In the genomic region with DNA sequence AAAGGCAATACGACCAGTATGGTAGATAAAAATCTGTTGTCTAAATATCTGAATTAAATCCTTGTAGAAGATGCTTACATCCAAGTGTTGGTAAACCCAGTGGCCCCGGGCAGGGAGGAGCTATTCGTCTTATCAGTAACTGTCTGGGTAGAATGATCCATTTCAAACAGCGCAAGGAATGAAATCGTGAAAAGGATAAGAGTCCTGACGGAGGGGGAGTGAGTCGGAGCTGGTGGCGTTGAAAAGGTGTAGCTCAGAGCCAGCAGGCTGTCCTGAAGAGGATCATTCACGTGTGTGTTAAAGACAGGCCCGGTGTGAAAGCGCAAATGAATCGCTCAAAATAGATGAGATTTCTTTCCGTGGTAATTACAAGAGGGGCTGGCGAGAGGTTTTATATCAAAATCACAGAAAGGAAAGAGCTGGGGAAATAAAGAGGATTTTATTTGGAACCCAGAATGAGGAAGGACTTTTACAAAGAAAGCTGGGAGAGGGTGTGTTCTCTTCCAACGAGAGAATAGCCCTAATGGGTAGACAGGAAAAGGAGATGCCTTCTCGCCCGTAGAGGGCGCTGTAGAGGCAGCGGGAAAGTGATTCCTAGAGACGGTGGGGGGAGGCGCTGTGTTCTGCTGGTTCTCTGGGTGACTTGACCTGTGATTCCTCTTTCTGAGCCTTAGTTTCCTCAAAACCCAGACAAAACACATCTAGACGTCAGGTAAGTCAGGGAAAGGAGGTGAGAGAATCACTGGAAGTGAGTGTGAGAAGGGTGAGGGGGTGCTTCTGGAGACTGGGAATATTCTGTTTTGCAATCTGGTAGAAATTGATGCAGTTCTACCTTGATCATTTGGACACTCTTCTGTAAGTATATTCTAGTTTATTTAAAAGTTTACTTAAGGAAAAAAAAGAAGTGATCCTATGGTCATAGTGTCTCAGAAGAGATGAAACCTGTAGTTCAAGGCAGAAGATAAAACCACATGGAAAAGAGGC, we compare ENCODE assay signal across 11 cellular contexts. TPM values are rescaled to one million over a fixed set of nuclear protein-coding genes. Genes with fewer than 3 reads are reported as not detected.
DNase-seq lines count a peak whose midpoint lies in the region; ATAC-seq, FAIRE-seq and TF ChIP-seq lines count a peak whose summit lies in the region.
"Had no signal": no experiment of that assay in that cellular context is flagged by ENCODE, and none has a peak within 500 bp of the region (broad histone marks: within the 10 kb centered on the region; RNA-seq: fewer than 3 reads in every experiment).

No MANE protein-coding gene starts in this region.

- H3K23me2 ChIP-seq in H1 (ENCODE audit: low read depth, low read length) = no peaks in the 10 kb centered on the region

- no peak overlapping the region for H4K5ac ChIP-seq in H1 (ENCODE audit: insufficient read length, low read depth, low read length)

- CTCF ChIA-PET in H1 (lab: Charles Lee; ENCODE audit: partially characterized antibody) = interaction anchor here (0.6 to 4.1 kb wide), 47 partner anchors 9 to 393 kb away, joined by 3 to 17 read pairs (median 4); partner anchors contain the start of gene SRRM4

- H3K27ac Mint-ChIP-seq in activated T-cell treated with anti-CD3 and anti-CD28 coated beads, Interleukin-2, amount 50 U/mL, for 24 hours = no peak overlapping the region
- H3K27ac Mint-ChIP-seq: activated naive CD4-positive, alpha-beta T cell treated with anti-CD3 and anti-CD28 coated beads, Interleukin-2, amount 50 U/mL, for 24 hours had no signal

- TF ChIP-seq EP300 in H1 (IDR thresholded peaks at IDR 0.05; ENCODE audit: borderline replicate concordance in 1 of 2, low read depth in 2 of 2, low read length in 2 of 2) = no peak

- H3K4me3 Mint-ChIP-seq in activated T-cell treated with anti-CD3 and anti-CD28 coated beads, Interleukin-2, amount 50 U/mL, for 24 hours = no peak overlapping the region
- H3K4me3 Mint-ChIP-seq: activated naive CD4-positive, alpha-beta T cell treated with anti-CD3 and anti-CD28 coated beads, Interleukin-2, amount 50 U/mL, for 24 hours had no signal

- H3K9ac ChIP-seq in H1 (replicated peaks in 1 of 4; ENCODE audit: extremely low read depth in 1 of 4, low read depth in 3 of 4, low read length in 3 of 4) = no peak overlapping the region

- 0 out of 4 replicates have a peak, but pooled peaks cover 0 to 4% of the 10 kb centered on the region in 2 experiments for H3K9me3 ChIP-seq in H1 (ENCODE audit: insufficient read depth in 2 of 2, low read depth in 1 of 2, low read length in 1 of 2)
- H3K9me3 ChIP-seq in small intestine (ENCODE audit: control insufficient read depth, low read depth) = no peaks in the 10 kb centered on the region

- H3K23ac ChIP-seq in H1 (ENCODE audit: insufficient read length) = no peak overlapping the region

- H3K56ac ChIP-seq in H1 (replicated peaks; ENCODE audit: insufficient read length, low read depth, low read length) = no peak overlapping the region

- H3K36me3 ChIP-seq in H1 (ENCODE audit: control insufficient read depth in 2 of 4, insufficient read depth in 4 of 4, low read length in 3 of 4) (no peaks in the 10 kb centered on the region), small intestine (ENCODE audit: control insufficient read depth in 2 of 2, insufficient read depth in 2 of 2, low read length in 2 of 2) (no peaks in the 10 kb centered on the region)

- H4K8ac ChIP-seq in H1 (ENCODE audit: extremely low read depth, insufficient read depth, low read length) = no peak overlapping the region

- DNase-seq in activated T-cell treated with anti-CD3 and anti-CD28 coated beads, Interleukin-2, amount 50 U/mL, for 48 hours = peak; percentile 19 to 29
- no peak for DNase-seq in activated T-cell treated with anti-CD3 and anti-CD28 coated beads, Interleukin-2, amount 50 U/mL, for 24 hours
- DNase-seq in M059J (ENCODE audit: low read depth) (peak; percentile 9), H1 (ENCODE audit: low read depth in 1 of 2, low spot score in 2 of 2) (peak; percentile 54 to 94), small intestine (peak; percentile 3), T1000 (lab: John Stamatoyannopoulos, UW) (no peak), NCI-H187 treated with DMSO at 0.1 percent for 48 hours (lab: John Stamatoyannopoulos, UW) (no peak)

- no peaks in the 10 kb centered on the region for H3K79me2 ChIP-seq in H1 (ENCODE audit: control insufficient read depth in 1 of 2, insufficient read depth in 2 of 2, low read length in 2 of 2)

- peak; percentile 82 for TF ChIP-seq RAD21 in H1 (IDR thresholded peaks at IDR 0.05 in 1 of 2, conservative IDR thresholded peaks at IDR 0.05 in 1 of 2; ENCODE audit: low read depth in 2 of 2, low read length in 2 of 2)

- H3K4me3 ChIP-seq in H1 (ENCODE audit: extremely low read depth in 1 of 4, insufficient read depth in 2 of 4, low read depth in 3 of 4, low read length in 4 of 4) = peak overlapping the region in 1 of 4 experiments; percentile 31; a peak in 1 of 8 replicates
- H3K4me3 ChIP-seq in small intestine (ENCODE audit: low read depth in 1 of 2, low read length in 2 of 2) = no peak overlapping the region

- H3K79me1 ChIP-seq in H1 (ENCODE audit: low read depth, low read length) = no peaks in the 10 kb centered on the region

- H2BK15ac ChIP-seq in H1 (ENCODE audit: low read length) = no peak overlapping the region

- H3K14ac ChIP-seq in H1 (ENCODE audit: insufficient read length) = no peak overlapping the region

- H3K27ac ChIP-seq in H1 (ENCODE audit: low read depth, low read length) = no peak overlapping the region
- no peak overlapping the region for H3K27ac ChIP-seq in small intestine (ENCODE audit: low read depth in 1 of 2, low read length in 1 of 2)

- H3K18ac ChIP-seq in H1 (ENCODE audit: extremely low read depth, low read length) = no peak overlapping the region

- no peak overlapping the region for H3K4ac ChIP-seq in H1 (replicated peaks; ENCODE audit: insufficient read length, low read depth, low read length)

- peaks cover 6 to 26% (median 17%) of the 10 kb centered on the region in 4 experiments; a peak in 6 of 7 replicates for H3K4me1 ChIP-seq in H1 (replicated peaks in 1 of 4; ENCODE audit: control insufficient read depth in 3 of 4, insufficient read depth in 4 of 4, low read length in 3 of 4)
- H3K4me1 ChIP-seq in small intestine (ENCODE audit: control insufficient read depth in 2 of 2, insufficient read depth in 1 of 2, low read depth in 1 of 2, low read length in 1 of 2) = no peaks in the 10 kb centered on the region

- POLR2A ChIA-PET in H1 (lab: Charles Lee; ENCODE audit: partially characterized antibody) = interaction anchor here (0.6 to 1.6 kb wide), 5 partner anchors 12 to 413 kb away, joined by 3 to 6 read pairs (median 3); partner anchors contain the start of gene SRRM4

- 0 out of 2 replicates have a peak overlapping the region, but pooled peaks have one; percentile 10 for H2BK20ac ChIP-seq in H1 (ENCODE audit: low read length)

- peaks cover 11% of the 10 kb centered on the region for H3K27me3 Mint-ChIP-seq in activated T-cell treated with anti-CD3 and anti-CD28 coated beads, Interleukin-2, amount 50 U/mL, for 24 hours

- no peak for ATAC-seq in HG03439 (IDR thresholded peaks at IDR 0.05; ENCODE audit: unreplicated experiment)

- no peak overlapping the region for H2BK5ac ChIP-seq in H1 (ENCODE audit: low read depth, low read length)

- H3K9me3 Mint-ChIP-seq in activated T-cell treated with anti-CD3 and anti-CD28 coated beads, Interleukin-2, amount 50 U/mL, for 24 hours = peaks cover 6% of the 10 kb centered on the region

- peak; percentile 82 for FAIRE-seq in H1 (lab: Jason Lieb, UNC)
- no peak for FAIRE-seq in small intestine (lab: Jason Lieb, UNC)
- FAIRE-seq: islet of Langerhans had no signal

- no peak overlapping the region for H4K91ac ChIP-seq in H1 (replicated peaks; ENCODE audit: insufficient read length, low read length)

- H3K4me2 ChIP-seq in H1 (ENCODE audit: insufficient read depth in 1 of 2, low read depth in 2 of 2, low read length in 2 of 2) = peak overlapping the region; percentile 11 to 49; a peak in 3 of 4 replicates

- H3K27me3 ChIP-seq in H1 (replicated peaks in 1 of 4; ENCODE audit: control insufficient read depth in 3 of 4, extremely low read depth in 1 of 4, insufficient read depth in 3 of 4, low read length in 3 of 4) (no peaks in the 10 kb centered on the region), small intestine (ENCODE audit: control insufficient read depth in 2 of 2, insufficient read depth in 2 of 2, low read length in 2 of 2) (no peaks in the 10 kb centered on the region)

- H2BK120ac ChIP-seq in H1 (replicated peaks; ENCODE audit: low read depth, low read length) = no peak overlapping the region

- no peak for TF ChIP-seq POLR2A in H1 (IDR thresholded peaks at IDR 0.05; ENCODE audit: control extremely low read depth in 1 of 2, low read depth in 2 of 2, low read length in 2 of 2)

- peak overlapping the region; percentile 37 for H2AFZ ChIP-seq in H1 (ENCODE audit: low read length)

- TF ChIP-seq CTCF in H1 (IDR thresholded peaks at IDR 0.05; ENCODE audit: control extremely low read depth in 1 of 3, insufficient read depth in 1 of 3, low read depth in 1 of 3, low read length in 3 of 3) = peak; percentile 93 to 99 (median 98)

- no peaks in the 10 kb centered on the region for H3K36me3 Mint-ChIP-seq in activated T-cell treated with anti-CD3 and anti-CD28 coated beads, Interleukin-2, amount 50 U/mL, for 24 hours (ENCODE audit: low read depth)
- H3K36me3 Mint-ChIP-seq: activated naive CD4-positive, alpha-beta T cell treated with anti-CD3 and anti-CD28 coated beads, Interleukin-2, amount 50 U/mL, for 24 hours had no signal

- no peak overlapping the region for H2AK5ac ChIP-seq in H1 (ENCODE audit: low read depth, low read length)

- H3K4me1 Mint-ChIP-seq in activated T-cell treated with anti-CD3 and anti-CD28 coated beads, Interleukin-2, amount 50 U/mL, for 24 hours (ENCODE audit: low read depth) = no peaks in the 10 kb centered on the region
- H3K4me1 Mint-ChIP-seq: activated naive CD4-positive, alpha-beta T cell treated with anti-CD3 and anti-CD28 coated beads, Interleukin-2, amount 50 U/mL, for 24 hours had no signal

- WGBS in H1 (ENCODE audit: extremely low coverage in 1 of 2, insufficient coverage in 1 of 2, insufficient read length in 1 of 2, insufficient replicate concordance in 2 of 2, low coverage in 1 of 2, low lambda C conversion rate in 2 of 2, missing lambda C conversion rate in 1 of 2), 2 experiments = 28% methylated on average over 22 of the region's 22 CpGs; no CpG with 5 or more reads in 1 of the 2 experiments
- 15 to 18% (median 16%) methylated on average over 22 of the region's 22 CpGs for WGBS in small intestine, 3 donors

- H2BK12ac ChIP-seq in H1 (ENCODE audit: low read depth, low read length) = no peak overlapping the region

- H4K20me1 ChIP-seq in H1 (replicated peaks in 1 of 2; ENCODE audit: control insufficient read depth in 1 of 2, insufficient read depth in 2 of 2, low read length in 2 of 2) = no peaks in the 10 kb centered on the region

RNA-seq across cellular contexts. Expression of gene SRRM4, which starts 39.3 kb away (rescaled TPM):
- not detected in 2 replicates for total RNA-seq in M059J (2014; rRNA removed; shearing (Covaris generic))
- total RNA-seq in H1 (2021; fragmentation: NEBNext Ultra II Directional; extraction: Animal tissue kit (Norgen Biotek cat#: 25700)) = 1.1 TPM in 2 replicates
- 0.35 and 0.53 TPM in 2 replicates for polyA plus RNA-seq in H1 (2011; rRNA removed)
- polyA plus RNA-seq in H1 (2011; cell fraction: cytosol; rRNA removed) = 0.32 TPM
- polyA plus RNA-seq in H1 (2011; cell fraction: nucleus; rRNA removed) = 0.87 TPM
- 0.83 to 1.2 TPM (median 1.1 TPM) in 4 replicates for polyA plus RNA-seq in H1 (2012, experiment 1 of 2)
- 0.46 TPM for polyA plus RNA-seq in H1 (2012, experiment 2 of 2)
- polyA plus RNA-seq in H1 (2013, experiment 1 of 2) = 1.6 TPM
- 1.8 TPM for polyA plus RNA-seq in H1 (2013, experiment 2 of 2)
- 0.57 and 0.85 TPM in 2 replicates for polyA minus RNA-seq in H1 (2011; rRNA and poly(A)+ RNA removed)
- 0.51 TPM for polyA minus RNA-seq in H1 (2011; cell fraction: cytosol; rRNA and poly(A)+ RNA removed)
- 1.1 TPM for polyA minus RNA-seq in H1 (2011; cell fraction: nucleus; rRNA and poly(A)+ RNA removed)
- under 1 TPM in 1 of 3 donors, not detected in 2; 0.21 TPM for polyA plus RNA-seq in small intestine
- total RNA-seq: MCF 10A had no signal

Comparison
In these comparisons a context has a peak if more than half of its experiments do, and no peak if none do; other contexts are left out.
1. DNase-seq: peak in activated T-cell treated with anti-CD3 and anti-CD28 coated beads, Interleukin-2, amount 50 U/mL, for 48 hours (2 of 2), M059J (single experiment), H1 (2 of 2) and small intestine (single experiment); none in activated T-cell treated with anti-CD3 and anti-CD28 coated beads, Interleukin-2, amount 50 U/mL, for 24 hours (single experiment), T1000 (single experiment) and NCI-H187 treated with DMSO at 0.1 percent for 48 hours (single experiment).